In genomic region chr5:102866315-102866693, GRCh38 we compare ENCODE assay signal across 8 cellular contexts.
DNase-seq lines count a peak whose midpoint lies in the region; ATAC-seq and TF ChIP-seq lines count a peak whose summit lies in the region.

No MANE protein-coding gene starts in this region.

- peak overlapping the region; percentile 95 for H3K27ac ChIP-seq in endodermal cell (ENCODE audit: low read depth, low read length)

- DNase-seq in NT2/D1 (ENCODE audit: low read depth, low spot score) (no peak), endodermal cell (no peak), D341Med (ENCODE audit: low spot score) (no peak), T-helper 9 cell (no peak)
- DNase-seq in natural killer cell treated with Interleukin-12 subunit alpha and Interleukin-12 subunit beta and Interleukin-15 and Interleukin-18, amount 100 ng/mL, for 72 hours (ENCODE audit: low spot score): no peak

- no peaks in the 10 kb centered on the region for H3K9me3 Mint-ChIP-seq in endodermal cell
- peaks cover 6% of the 10 kb centered on the region for H3K9me3 Mint-ChIP-seq in natural killer cell treated with Interleukin-12 subunit alpha and Interleukin-12 subunit beta and Interleukin-15 and Interleukin-18, amount 100 ng/mL, for 72 hours

- H3K4me1 Mint-ChIP-seq in endodermal cell: peaks cover 11% of the 10 kb centered on the region
- H3K4me1 Mint-ChIP-seq in natural killer cell treated with Interleukin-12 subunit alpha and Interleukin-12 subunit beta and Interleukin-15 and Interleukin-18, amount 100 ng/mL, for 72 hours (ENCODE audit: low read depth in 2 of 2): peaks cover 24 to 31% of the 10 kb centered on the region in 2 donors

- H3K27me3 ChIP-seq in NT2/D1 (ENCODE audit: insufficient read depth, insufficient read length) (no peaks in the 10 kb centered on the region), endodermal cell (ENCODE audit: control insufficient read depth, insufficient read depth, low read length, poor library complexity, severe bottlenecking) (no peaks in the 10 kb centered on the region)

- H3K4me1 ChIP-seq in NT2/D1 (ENCODE audit: insufficient read depth, insufficient read length) (no peaks in the 10 kb centered on the region), endodermal cell (ENCODE audit: control insufficient read depth, insufficient read depth, low read length) (peaks cover 7% of the 10 kb centered on the region)

- H3K36me3 Mint-ChIP-seq in endodermal cell (ENCODE audit: low read depth): no peaks in the 10 kb centered on the region
- H3K36me3 Mint-ChIP-seq in natural killer cell treated with Interleukin-12 subunit alpha and Interleukin-12 subunit beta and Interleukin-15 and Interleukin-18, amount 100 ng/mL, for 72 hours: peaks cover 12% of the 10 kb centered on the region

- H3K4me3 ChIP-seq in NT2/D1 (ENCODE audit: insufficient read length, low read depth) (peak overlapping the region; percentile 68), endodermal cell (ENCODE audit: low read length) (peak overlapping the region; percentile 91)

- ATAC-seq in GM19455 (IDR thresholded peaks at IDR 0.05; ENCODE audit: unreplicated experiment) (peak; percentile 7), esophagus mucosa (no peak), HG02938 (IDR thresholded peaks at IDR 0.05; ENCODE audit: unreplicated experiment) (no peak)
- no peak for ATAC-seq in natural killer cell treated with Interleukin-12 subunit alpha and Interleukin-12 subunit beta and Interleukin-15 and Interleukin-18, amount 100 ng/mL, for 72 hours

- H3K36me3 ChIP-seq in NT2/D1 (ENCODE audit: insufficient read depth, insufficient read length, low read length) (no peaks in the 10 kb centered on the region), endodermal cell (ENCODE audit: control insufficient read depth, insufficient read depth, low read length) (no peaks in the 10 kb centered on the region)

- no peak for TF ChIP-seq CTCF in endodermal cell (conservative IDR thresholded peaks at IDR 0.05)

- 0 to 36% methylated on average over 1 to 5 of the region's 6 CpGs for WGBS in endodermal cell (ENCODE audit: insufficient coverage in 1 of 2, insufficient read length in 1 of 2), 2 experiments

- H3K27ac Mint-ChIP-seq in endodermal cell: peak overlapping the region; percentile 80
- peak overlapping the region; percentile 87 to 92 for H3K27ac Mint-ChIP-seq in natural killer cell treated with Interleukin-12 subunit alpha and Interleukin-12 subunit beta and Interleukin-15 and Interleukin-18, amount 100 ng/mL, for 72 hours

- H3K27me3 Mint-ChIP-seq in endodermal cell (ENCODE audit: insufficient read depth): peaks cover 1% of the 10 kb centered on the region
- H3K27me3 Mint-ChIP-seq in natural killer cell treated with Interleukin-12 subunit alpha and Interleukin-12 subunit beta and Interleukin-15 and Interleukin-18, amount 100 ng/mL, for 72 hours: no peaks in the 10 kb centered on the region

- H3K9ac ChIP-seq in NT2/D1 (ENCODE audit: insufficient read length, low read depth) (peak overlapping the region; percentile 85), endodermal cell (ENCODE audit: extremely low read depth, low read length, poor library complexity, severe bottlenecking) (peak overlapping the region; percentile 63)

- peak overlapping the region; percentile 62 for H3K4me3 Mint-ChIP-seq in endodermal cell
- peak overlapping the region; percentile 94 for H3K4me3 Mint-ChIP-seq in natural killer cell treated with Interleukin-12 subunit alpha and Interleukin-12 subunit beta and Interleukin-15 and Interleukin-18, amount 100 ng/mL, for 72 hours

- H3K9me3 ChIP-seq in NT2/D1 (ENCODE audit: insufficient read depth, low read length): no peaks in the 10 kb centered on the region
- H3K9me3 ChIP-seq in endodermal cell (ENCODE audit: control insufficient read depth, low read length): no peaks in the 10 kb centered on the region
